15 cellular contexts compared by ENCODE assay signal in genomic region chr10:47481182-47481766, GRCh38. TPM values are rescaled to one million over a fixed set of nuclear protein-coding genes. Genes with fewer than 3 reads are reported as not detected.
DNase-seq lines count a peak whose midpoint lies in the region; ATAC-seq and TF ChIP-seq lines count a peak whose summit lies in the region.
"Not testable (repeated sequence)": the region's sequence is repeated elsewhere in the genome, so short reads cannot be mapped to it uniquely, and the experiment has no call there.
"Had no signal": no experiment of that assay in that cellular context is flagged by ENCODE, and none has a peak within 500 bp of the region (broad histone marks: within the 10 kb centered on the region; RNA-seq: fewer than 3 reads in every experiment).

No MANE protein-coding gene starts in this region.

- not testable (repeated sequence) for H3K27ac ChIP-seq in trophoblast cell (ENCODE audit: low read depth, low read length)

- not testable (repeated sequence) for H3K9me3 Mint-ChIP-seq in WTC11; MCF 10A (ENCODE audit: unreplicated experiment)

- H2BK12ac ChIP-seq in trophoblast cell (ENCODE audit: low read length), result not testable (repeated sequence)

- H3K4me1 ChIP-seq in trophoblast cell (ENCODE audit: control insufficient read depth in 1 of 2, insufficient read depth in 2 of 2, low read length in 2 of 2), result not testable (repeated sequence)

- not testable (repeated sequence) for H3K9ac ChIP-seq in trophoblast cell (ENCODE audit: low read length)

- not testable (repeated sequence) for H4K8ac ChIP-seq in trophoblast cell (ENCODE audit: low read depth, low read length)

- H2BK5ac ChIP-seq in trophoblast cell (ENCODE audit: low read depth, low read length, poor library complexity), result not testable (repeated sequence)

- not testable (repeated sequence) for H3K4me3 ChIP-seq in fibroblast of villous mesenchyme (ENCODE audit: low read depth, low read length); trophoblast cell (ENCODE audit: low read depth, low read length)

- CTCF ChIA-PET in WTC11 (lab: Charles Lee); MCF 10A (lab: Yijun Ruan, JAX): not testable (repeated sequence)

- not testable (repeated sequence) for H3K9me3 ChIP-seq in trophoblast cell (ENCODE audit: insufficient read depth, low read depth, low read length)

- H3K4me2 ChIP-seq in trophoblast cell (ENCODE audit: low read length), result not testable (repeated sequence)

- DNase-seq in ELF-1 (ENCODE audit: low read depth, low spot score), result peak; percentile 73
- peak; percentile 95 for DNase-seq in NCI-H226
- not testable (repeated sequence) for DNase-seq in WTC11 (ENCODE audit: low spot score)
- DNase-seq in MCF 10A (ENCODE audit: unreplicated experiment), result peak; percentile 70
- peak; percentile 21 for DNase-seq in fibroblast of villous mesenchyme (ENCODE audit: low read depth)
- DNase-seq in kidney glomerular epithelial cell (lab: John Stamatoyannopoulos, UW), result peak; percentile 64
- peak; percentile 84 to 89 for DNase-seq in trophoblast cell

- POLR2A ChIA-PET in WTC11 (lab: Charles Lee); MCF 10A (lab: Yijun Ruan, JAX): not testable (repeated sequence)

- not testable (repeated sequence) for H4K12ac ChIP-seq in trophoblast cell (ENCODE audit: low read depth, low read length)

- H3K4me1 Mint-ChIP-seq in WTC11; MCF 10A (ENCODE audit: insufficient read depth, unreplicated experiment): not testable (repeated sequence)

- H3K27me3 Mint-ChIP-seq in WTC11 (ENCODE audit: low read depth); MCF 10A (ENCODE audit: insufficient read depth, unreplicated experiment): not testable (repeated sequence)

- H3K18ac ChIP-seq in trophoblast cell (ENCODE audit: low read length), result not testable (repeated sequence)

- not testable (repeated sequence) for H3K36me3 Mint-ChIP-seq in WTC11; MCF 10A (ENCODE audit: insufficient read depth, unreplicated experiment)

- not testable (repeated sequence) for TF ChIP-seq CTCF in WTC11 (IDR thresholded peaks at IDR 0.05); MCF 10A (IDR thresholded peaks at IDR 0.05; ENCODE audit: unreplicated experiment); fibroblast of villous mesenchyme (IDR thresholded peaks at IDR 0.05; ENCODE audit: insufficient read depth, low read depth, low read length)

- H2BK120ac ChIP-seq in trophoblast cell (ENCODE audit: insufficient read depth, low read length, poor library complexity), result not testable (repeated sequence)

- not testable (repeated sequence) for H3K4ac ChIP-seq in trophoblast cell (ENCODE audit: low read depth, low read length)

- not testable (repeated sequence) for BruUV-seq in MCF 10A (replicated peaks; lab: Mats Ljungman, UMichigan)

- H3K79me1 ChIP-seq in trophoblast cell (ENCODE audit: low read length), result not testable (repeated sequence)

- not testable (repeated sequence) for H3K79me2 ChIP-seq in trophoblast cell (ENCODE audit: control insufficient read depth, insufficient read depth, low read length, poor library complexity)

- H3K4me3 Mint-ChIP-seq in WTC11; MCF 10A (ENCODE audit: unreplicated experiment): not testable (repeated sequence)

- H4K91ac ChIP-seq in trophoblast cell (ENCODE audit: low read depth, low read length), result peak overlapping the region; percentile 24

- not testable (repeated sequence) for H3K14ac ChIP-seq in trophoblast cell (ENCODE audit: low read length)

- not testable (repeated sequence) for H3K27me3 ChIP-seq in trophoblast cell (ENCODE audit: insufficient read depth, low read length)

- not testable (repeated sequence) for H2AFZ ChIP-seq in trophoblast cell (ENCODE audit: insufficient read depth, low read length, poor library complexity)

- not testable (repeated sequence) for H3K23ac ChIP-seq in trophoblast cell (ENCODE audit: low read length)

- peak; percentile 58 for ATAC-seq in WTC11

- H3K36me3 ChIP-seq in trophoblast cell (ENCODE audit: control insufficient read depth in 1 of 2, insufficient read depth in 2 of 2, low read length in 2 of 2), result not testable (repeated sequence)

- no CpG with 5 or more reads among the region's 10 CpGs for WGBS in trophoblast cell (ENCODE audit: extremely low coverage, insufficient coverage, insufficient read length)

- intact Hi-C loops in MCF 10A (cut with micrococcal nuclease), result not testable (repeated sequence)

- H2AK5ac ChIP-seq in trophoblast cell (ENCODE audit: low read length), result not testable (repeated sequence)

- not testable (repeated sequence) for H3K27ac Mint-ChIP-seq in WTC11; MCF 10A (ENCODE audit: low read depth, unreplicated experiment)

RNA-seq across cellular contexts. Expression of gene ANXA8, which starts 2.6 kb away (rescaled TPM):
- 0.18 to 0.20 TPM in 2 of 3 replicates, not detected in the other for total RNA-seq in WTC11 (2021)
- 47.3 and 103 TPM in 2 replicates for total RNA-seq in MCF 10A (2022)
- 3.9 and 7.4 TPM in 2 replicates for total RNA-seq in fibroblast of villous mesenchyme
- 16.3 and 18.5 TPM in 2 replicates for polyA plus RNA-seq in trophoblast cell (2013)
- total RNA-seq: activated B cell treated with CpG ODN at 0.5 μM for 24 hours; ascending aorta; CD4-positive, alpha-beta memory T cell had no signal
- polyA plus RNA-seq: CD4-positive, alpha-beta memory T cell; IgD-negative memory B cell had no signal

RNA-seq across cellular contexts. Expression of gene FAM25G, which starts 10.2 kb away (rescaled TPM):
- total RNA-seq in WTC11 (2021) (not detected in 3 replicates), MCF 10A (2022) (not detected in 2 replicates), fibroblast of villous mesenchyme (not detected in 2 replicates)
- 0.37 and 0.74 TPM in 2 replicates for polyA plus RNA-seq in trophoblast cell (2013)
- total RNA-seq: ascending aorta; CD4-positive, alpha-beta memory T cell; chondrocyte; pancreas; right atrium auricular region; thyroid gland had no signal
- polyA plus RNA-seq: CD4-positive, alpha-beta memory T cell; IgD-negative memory B cell; pancreas had no signal

RNA-seq across cellular contexts. Expression of gene AGAP9, which starts 42.2 kb away (rescaled TPM):
- total RNA-seq in WTC11 (2021), result 8.4 to 14.2 TPM (median 12.9 TPM) in 3 replicates
- 15.6 and 16.3 TPM in 2 replicates for total RNA-seq in MCF 10A (2022)
- 4.7 and 5.2 TPM in 2 replicates for total RNA-seq in fibroblast of villous mesenchyme
- 5.6 and 5.7 TPM in 2 replicates for polyA plus RNA-seq in trophoblast cell (2013)
